ENCODE assay signal across 9 cellular contexts in the genomic region with DNA sequence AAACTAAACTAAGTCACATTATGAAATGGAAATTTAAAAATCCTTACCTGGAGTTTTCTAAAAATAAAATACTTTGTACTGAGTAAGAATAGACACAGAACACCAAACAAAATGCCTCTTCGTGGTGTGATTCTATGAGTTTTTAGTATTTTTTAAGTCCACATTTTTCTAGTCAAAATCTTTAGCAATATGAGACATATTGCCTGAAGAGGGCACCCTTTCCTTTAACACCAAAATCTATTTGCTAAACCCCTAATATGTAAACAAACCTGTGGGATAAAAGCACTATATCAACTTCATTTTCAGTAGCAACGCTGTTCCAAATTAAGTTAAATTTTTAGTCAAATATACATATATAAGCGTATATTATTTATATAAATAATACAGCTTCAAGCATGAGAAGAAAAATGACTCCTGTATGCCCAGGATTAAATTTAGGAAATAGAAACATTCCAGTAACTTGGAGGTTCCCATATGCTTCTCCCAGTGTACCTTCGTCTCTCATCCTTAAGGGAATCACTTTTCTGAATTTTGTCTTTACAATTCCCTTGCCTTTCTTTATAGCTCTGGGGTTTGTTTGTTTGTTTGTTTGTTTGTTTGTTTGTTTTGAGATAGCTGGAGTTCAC. TPM values are rescaled to one million over a fixed set of nuclear protein-coding genes. Genes with fewer than 3 reads are reported as not detected.
DNase-seq lines count a peak whose midpoint lies in the region; ATAC-seq and TF ChIP-seq lines count a peak whose summit lies in the region.
"Had no signal": no experiment of that assay in that cellular context is flagged by ENCODE, and none has a peak within 500 bp of the region (broad histone marks: within the 10 kb centered on the region; RNA-seq: fewer than 3 reads in every experiment).

No MANE protein-coding gene starts in this region.

- TF ChIP-seq CTCF in type B pancreatic cell (conservative IDR thresholded peaks at IDR 0.05), result peak; percentile 77

- no peak overlapping the region for H3K4me3 Mint-ChIP-seq in activated CD8-positive, alpha-beta T cell treated with anti-CD3 and anti-CD28 coated beads, Interleukin-2, amount 10 ng/mL, durations not matched to agents 7 days and 5 days
- no peak overlapping the region for H3K4me3 Mint-ChIP-seq in type B pancreatic cell
- H3K4me3 Mint-ChIP-seq: activated B cell treated with CpG ODN at 0.5 μM for 24 hours had no signal

- DNase-seq in NCI-H1092 treated with DMSO at 0.1 percent for 48 hours (lab: John Stamatoyannopoulos, UW), result peak; percentile 63
- DNase-seq in NCI-H1092 (lab: John Stamatoyannopoulos, UW), result no peak
- DNase-seq in NCI-H1694 (lab: John Stamatoyannopoulos, UW), result peak; percentile 57
- peak; percentile 27 for DNase-seq in activated CD8-positive, alpha-beta T cell treated with anti-CD3 and anti-CD28 coated beads, Interleukin-2, amount 10 ng/mL, durations not matched to agents 7 days and 5 days
- peak; percentile 19 for DNase-seq in iPS-NIHi11 (ENCODE audit: low spot score)
- DNase-seq in type B pancreatic cell (ENCODE audit: extremely low spot score, unreplicated experiment), result no peak
- DNase-seq in occipital lobe (lab: John Stamatoyannopoulos, UW), result no peak
- DNase-seq: activated B cell treated with CpG ODN at 0.5 μM for 24 hours had no signal

- H3K27me3 Mint-ChIP-seq in activated CD8-positive, alpha-beta T cell treated with anti-CD3 and anti-CD28 coated beads, Interleukin-2, amount 10 ng/mL, durations not matched to agents 7 days and 5 days (ENCODE audit: low read depth), result peaks cover 5% of the 10 kb centered on the region
- H3K27me3 Mint-ChIP-seq in type B pancreatic cell, result no peaks in the 10 kb centered on the region

- no peak overlapping the region for H3K27ac Mint-ChIP-seq in activated CD8-positive, alpha-beta T cell treated with anti-CD3 and anti-CD28 coated beads, Interleukin-2, amount 10 ng/mL, durations not matched to agents 7 days and 5 days
- no peak overlapping the region for H3K27ac Mint-ChIP-seq in type B pancreatic cell
- H3K27ac Mint-ChIP-seq: activated B cell treated with CpG ODN at 0.5 μM for 24 hours had no signal

- no peaks in the 10 kb centered on the region for H3K9me3 Mint-ChIP-seq in activated CD8-positive, alpha-beta T cell treated with anti-CD3 and anti-CD28 coated beads, Interleukin-2, amount 10 ng/mL, durations not matched to agents 7 days and 5 days (ENCODE audit: insufficient read depth)
- H3K9me3 Mint-ChIP-seq in type B pancreatic cell, result no peaks in the 10 kb centered on the region
- H3K9me3 Mint-ChIP-seq: activated B cell treated with CpG ODN at 0.5 μM for 24 hours had no signal

- H3K4me1 Mint-ChIP-seq in activated CD8-positive, alpha-beta T cell treated with anti-CD3 and anti-CD28 coated beads, Interleukin-2, amount 10 ng/mL, durations not matched to agents 7 days and 5 days (ENCODE audit: low read depth), result no peaks in the 10 kb centered on the region
- H3K4me1 Mint-ChIP-seq in type B pancreatic cell (ENCODE audit: unreplicated experiment), result peaks cover 9% of the 10 kb centered on the region

- ATAC-seq in activated CD8-positive, alpha-beta T cell treated with anti-CD3 and anti-CD28 coated beads, Interleukin-2, amount 10 ng/mL, durations not matched to agents 7 days and 5 days, result no peak
- ATAC-seq in HG03135 (IDR thresholded peaks at IDR 0.05; ENCODE audit: unreplicated experiment), result no peak

- POLR2A ChIA-PET in activated CD8-positive, alpha-beta T cell treated with anti-CD3 and anti-CD28 coated beads, Interleukin-2, amount 10 ng/mL, durations not matched to agents 7 days and 5 days (lab: Charles Lee), result interaction anchor here (0.8 kb wide), 1 partner anchor 23 kb away, joined by 3 read pairs; the partner anchor contains the start of gene PGM2

- CTCF ChIA-PET in activated CD8-positive, alpha-beta T cell treated with anti-CD3 and anti-CD28 coated beads, Interleukin-2, amount 10 ng/mL, durations not matched to agents 7 days and 5 days (lab: Charles Lee), result interaction anchor here (0.7 to 1.9 kb wide), 15 partner anchors 13 to 236 kb away, joined by 3 to 26 read pairs (median 5); partner anchors contain the start of gene TBC1D1

- H3K36me3 Mint-ChIP-seq in activated CD8-positive, alpha-beta T cell treated with anti-CD3 and anti-CD28 coated beads, Interleukin-2, amount 10 ng/mL, durations not matched to agents 7 days and 5 days (ENCODE audit: low read depth), result no peaks in the 10 kb centered on the region
- H3K36me3 Mint-ChIP-seq in type B pancreatic cell, result no peaks in the 10 kb centered on the region

RNA-seq across cellular contexts. Expression of gene PGM2, which starts 23.0 kb away (rescaled TPM):
- total RNA-seq in activated CD8-positive, alpha-beta T cell treated with anti-CD3 and anti-CD28 coated beads, Interleukin-2, amount 10 ng/mL, durations not matched to agents 7 days and 5 days, result 10 to 100 TPM; 49.2 to 54.5 TPM
- 37.6 and 51.4 TPM in 2 replicates for total RNA-seq in type B pancreatic cell (ENCODE audit: low replicate concordance)
- total RNA-seq in occipital lobe, result 20.4 TPM

Comparison
In these comparisons a context has a peak if more than half of its experiments do, and no peak if none do; other contexts are left out.
1. DNase-seq: peak in NCI-H1092 treated with DMSO at 0.1 percent for 48 hours (single experiment), NCI-H1694 (single experiment), activated CD8-positive, alpha-beta T cell treated with anti-CD3 and anti-CD28 coated beads, Interleukin-2, amount 10 ng/mL, durations not matched to agents 7 days and 5 days (single experiment) and iPS-NIHi11 (single experiment); none in NCI-H1092 (single experiment), type B pancreatic cell (single experiment) and occipital lobe (single experiment).